ENCODE assay signal across 11 cellular contexts in the genomic region with DNA sequence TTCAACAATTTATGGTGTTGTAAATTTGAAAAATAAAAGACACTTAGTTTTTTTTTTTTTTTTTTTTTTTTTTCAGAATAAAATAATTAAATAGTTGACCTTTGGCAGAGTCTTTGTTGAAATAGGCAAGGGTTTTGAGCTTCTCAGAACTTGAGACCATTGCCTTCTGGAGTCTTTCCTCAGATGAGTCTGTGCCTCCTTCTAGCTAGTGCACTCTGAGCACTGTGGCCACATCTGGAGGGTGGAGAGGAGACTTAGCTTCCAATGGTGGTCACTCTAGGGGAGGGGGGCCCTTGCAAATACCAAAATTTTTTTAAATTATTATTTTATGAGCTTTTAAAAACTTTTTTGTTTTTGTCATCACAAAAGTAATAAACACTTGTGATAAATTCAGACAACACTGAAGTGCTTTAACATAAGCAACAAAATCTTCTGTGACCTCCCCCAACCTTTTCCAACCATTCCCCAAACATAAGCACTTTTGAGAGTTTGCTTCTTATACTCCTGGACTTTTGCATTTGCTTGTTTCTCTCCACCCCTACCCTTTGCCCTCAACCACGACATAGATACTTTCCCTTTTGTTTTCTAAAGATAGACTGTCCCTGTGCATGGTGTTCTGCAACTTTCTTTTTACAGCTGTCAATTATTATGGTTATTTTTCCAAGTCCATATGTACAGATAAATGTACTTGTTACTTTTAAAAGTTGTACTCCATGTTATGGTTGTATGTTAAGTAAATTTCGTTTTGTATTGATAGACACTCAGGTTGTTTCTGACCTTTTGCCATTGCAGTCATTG. TPM values are rescaled to one million over a fixed set of nuclear protein-coding genes. Genes with fewer than 3 reads are reported as not detected.
DNase-seq lines count a peak whose midpoint lies in the region; ATAC-seq, FAIRE-seq and TF ChIP-seq lines count a peak whose summit lies in the region.
"Had no signal": no experiment of that assay in that cellular context is flagged by ENCODE, and none has a peak within 500 bp of the region (broad histone marks: within the 10 kb centered on the region; RNA-seq: fewer than 3 reads in every experiment).

No MANE protein-coding gene starts in this region.

- FAIRE-seq in GM19239 (lab: Jason Lieb, UNC), result peak; percentile 87

- H3K9ac ChIP-seq in adipocyte (ENCODE audit: low read length), result peak overlapping the region; percentile 65

- no peaks in the 10 kb centered on the region for H3K27me3 Mint-ChIP-seq in CD4-positive, alpha-beta T cell

- no peak for DNase-seq in CD4-positive, alpha-beta T cell
- peak; percentile 55 for DNase-seq in GM19239 (ENCODE audit: insufficient read length, low spot score)
- no peak for DNase-seq in adipocyte (ENCODE audit: low read depth)
- no peak for DNase-seq in NCI-H345 (lab: John Stamatoyannopoulos, UW)
- no peak for DNase-seq in NCI-H2081 treated with DMSO at 0.1 percent for 48 hours (lab: John Stamatoyannopoulos, UW)
- no peak for DNase-seq in activated gamma-delta T cell treated with Interleukin-2 at 50 U/mL for 16 hours
- no peak for DNase-seq in activated CD8-positive, alpha-beta memory T cell treated with anti-CD3 and anti-CD28 coated beads for 24 hours
- DNase-seq: GF-D8, hippocampal formation, NCI-H1417 had no signal

- no peak for ATAC-seq in CD4-positive, alpha-beta T cell (ENCODE audit: poor library complexity)
- peak; percentile 85 for ATAC-seq in HG03066 (IDR thresholded peaks at IDR 0.05; ENCODE audit: low read depth, unreplicated experiment)

- CTCF ChIA-PET in CD4-positive, alpha-beta T cell (lab: Charles Lee), result interaction anchor here (0.6 to 1.5 kb wide), 5 partner anchors 15 to 166 kb away, joined by 3 to 6 read pairs (median 3); no protein-coding TSS in a partner anchor

- H3K36me3 ChIP-seq in adipocyte (ENCODE audit: control insufficient read depth, insufficient read depth, low read length, severe bottlenecking), result no peaks in the 10 kb centered on the region

- no peaks in the 10 kb centered on the region for H3K27me3 ChIP-seq in CD4-positive, alpha-beta T cell (ENCODE audit: control insufficient read depth, insufficient read depth, low read length)
- no peaks in the 10 kb centered on the region for H3K27me3 ChIP-seq in adipocyte (replicated peaks; ENCODE audit: control insufficient read depth, insufficient read depth, low read length)

- peak overlapping the region; percentile 35 for H3K27ac Mint-ChIP-seq in CD4-positive, alpha-beta T cell

- H3K27ac ChIP-seq in CD4-positive, alpha-beta T cell (ENCODE audit: low read depth, low read length), result no peak overlapping the region

- H3K36me3 Mint-ChIP-seq in CD4-positive, alpha-beta T cell (ENCODE audit: low read depth), result peaks cover 25% of the 10 kb centered on the region

- H3K4me1 ChIP-seq in adipocyte (ENCODE audit: control insufficient read depth, insufficient read depth, low read length), result peaks cover 57% of the 10 kb centered on the region

- peaks cover 77% of the 10 kb centered on the region for H3K4me1 Mint-ChIP-seq in CD4-positive, alpha-beta T cell (ENCODE audit: low read depth)

- H3K9me3 ChIP-seq in CD4-positive, alpha-beta T cell (ENCODE audit: control insufficient read depth, low read length), result no peaks in the 10 kb centered on the region
- no peaks in the 10 kb centered on the region for H3K9me3 ChIP-seq in adipocyte (ENCODE audit: control insufficient read depth, low read length)

- H3K4me3 Mint-ChIP-seq in CD4-positive, alpha-beta T cell, result no peak overlapping the region

- H3K4me3 ChIP-seq in adipocyte (ENCODE audit: low read length), result peak overlapping the region; percentile 66

- intact Hi-C loops in CD4-positive, alpha-beta T cell (cut with DNase I, micrococcal nuclease), result no loop called here

- no peak for TF ChIP-seq CTCF in CD4-positive, alpha-beta T cell (IDR thresholded peaks at IDR 0.05)

- no peaks in the 10 kb centered on the region for H3K9me3 Mint-ChIP-seq in CD4-positive, alpha-beta T cell

- POLR2A ChIA-PET in CD4-positive, alpha-beta T cell (lab: Charles Lee), result interaction anchor here (0.5 kb wide), 1 partner anchor 19 kb away, joined by 3 read pairs; no protein-coding TSS in a partner anchor

RNA-seq across cellular contexts. Expression of a gene that starts 41.1 kb away (rescaled TPM):
- total RNA-seq in CD4-positive, alpha-beta T cell, result 10 to 100 TPM; 71.3 to 73.3 TPM
